ENCODE assay signal across 1 cellular context in genomic region chr1:50968884-50969610, GRCh38.
TF ChIP-seq lines count a peak whose summit lies in the region.

No MANE protein-coding gene starts in this region.

TF ChIP-seq in A549, 52 proteins besides CTCF, POLR2A, EP300 and RAD21 (continued from another document):
- TF ChIP-seq PBX3 (IDR thresholded peaks at IDR 0.05) (no peak), NR3C1 (IDR thresholded peaks at IDR 0.05) (no peak), ESRRA (IDR thresholded peaks at IDR 0.05; ENCODE audit: borderline replicate concordance, low read length) (no peak), FOXS1 (CRISPR knock-in tag; IDR thresholded peaks at IDR 0.05) (no peak), RNF2 (IDR thresholded peaks at IDR 0.05; ENCODE audit: borderline replicate concordance, low read depth) (no peak), NPAS2 (CRISPR knock-in tag; IDR thresholded peaks at IDR 0.05; ENCODE audit: borderline replicate concordance) (no peak), SREBF2 (IDR thresholded peaks at IDR 0.05) (no peak), RCOR1 (IDR thresholded peaks at IDR 0.05; ENCODE audit: low read depth, low read length) (no peak), GATA3 (IDR thresholded peaks at IDR 0.05; ENCODE audit: borderline replicate concordance) (no peak)
